Comparison of ENCODE assay signal across 8 cellular contexts in genomic region chr19:10760268-10760944, GRCh38.
DNase-seq lines count a peak whose midpoint lies in the region; FAIRE-seq and TF ChIP-seq lines count a peak whose summit lies in the region.

No MANE protein-coding gene starts in this region.

- no peak overlapping the region for H3K4me2 ChIP-seq in parathyroid adenoma (ENCODE audit: low read length)

- H3K27me3 ChIP-seq in parathyroid adenoma (ENCODE audit: control insufficient read depth, insufficient read depth, low read length), result no peaks in the 10 kb centered on the region

- peaks cover 40% of the 10 kb centered on the region for H3K79me2 ChIP-seq in parathyroid adenoma

- H3K4me3 ChIP-seq in parathyroid adenoma (ENCODE audit: low read depth, low read length), result no peak overlapping the region

- H3K4me1 ChIP-seq in parathyroid adenoma, result peaks cover 20% of the 10 kb centered on the region

- H2AFZ ChIP-seq in parathyroid adenoma, result no peak overlapping the region

- no peaks in the 10 kb centered on the region for H3K36me3 ChIP-seq in parathyroid adenoma (ENCODE audit: control insufficient read depth, insufficient read depth, low read length)

- H3K9ac ChIP-seq in parathyroid adenoma, result no peak overlapping the region

- no peaks in the 10 kb centered on the region for H3K9me3 ChIP-seq in parathyroid adenoma (ENCODE audit: control insufficient read depth, low read length)

- no peak for TF ChIP-seq CTCF in parathyroid adenoma (IDR thresholded peaks at IDR 0.05)

- peak; percentile 21 for DNase-seq in activated CD8-positive, alpha-beta memory T cell treated with anti-CD3 and anti-CD28 coated beads for 4 hours (ENCODE audit: low read depth in 2 of 2)
- DNase-seq in activated CD8-positive, alpha-beta memory T cell treated with anti-CD3 and anti-CD28 coated beads, Interleukin-2, amount 50 U/mL, for 48 hours, result no peak
- DNase-seq in NCI-H1694 treated with DMSO at 0.1 percent for 48 hours (lab: John Stamatoyannopoulos, UW) (peak; percentile 71), NCI-H226 (no peak), urothelium cell line (ENCODE audit: low spot score) (no peak), NOMO-1 treated with DMSO at 0.1 percent for 48 hours (lab: John Stamatoyannopoulos, UW; ENCODE audit: unreplicated experiment) (no peak)
- peak; percentile 45 for DNase-seq in activated naive CD4-positive, alpha-beta T cell treated with anti-CD3 and anti-CD28 coated beads, Interleukin-2, amount 50 U/mL, for 16 hours

- peak overlapping the region; percentile 36 for H3K27ac ChIP-seq in parathyroid adenoma

- no peak for FAIRE-seq in urothelium cell line (lab: Jason Lieb, UNC)

Comparison
In these comparisons a context has a peak if more than half of its experiments do, and no peak if none do; other contexts are left out.
1. DNase-seq: peak in activated CD8-positive, alpha-beta memory T cell treated with anti-CD3 and anti-CD28 coated beads for 4 hours (2 of 2), NCI-H1694 treated with DMSO at 0.1 percent for 48 hours (single experiment) and activated naive CD4-positive, alpha-beta T cell treated with anti-CD3 and anti-CD28 coated beads, Interleukin-2, amount 50 U/mL, for 16 hours (single experiment); none in activated CD8-positive, alpha-beta memory T cell treated with anti-CD3 and anti-CD28 coated beads, Interleukin-2, amount 50 U/mL, for 48 hours (single experiment), NCI-H226 (single experiment), urothelium cell line (single experiment) and NOMO-1 treated with DMSO at 0.1 percent for 48 hours (single experiment).